In genomic region chr6:13421425-13422057, GRCh38 we compare ENCODE assay signal across 11 cellular contexts.
DNase-seq lines count a peak whose midpoint lies in the region; ATAC-seq and TF ChIP-seq lines count a peak whose summit lies in the region.
"Had no signal": no experiment of that assay in that cellular context is flagged by ENCODE, and none has a peak within 500 bp of the region (broad histone marks: within the 10 kb centered on the region; RNA-seq: fewer than 3 reads in every experiment).

No MANE protein-coding gene starts in this region.

- H3K79me1 ChIP-seq in trophoblast cell (ENCODE audit: low read length): peaks cover 23% of the 10 kb centered on the region

- H3K4me3 ChIP-seq in iPS-20b (ENCODE audit: low read length): peak overlapping the region; percentile 33; the same call in 1 of the 2 replicates
- H3K4me3 ChIP-seq in trophoblast cell (ENCODE audit: low read depth, low read length): no peak overlapping the region

- peak overlapping the region; percentile 100 for H3K27ac Mint-ChIP-seq in WTC11

- H3K18ac ChIP-seq in trophoblast cell (ENCODE audit: low read length): peak overlapping the region; percentile 76

- H2AK5ac ChIP-seq in trophoblast cell (ENCODE audit: low read length): no peak overlapping the region

- peaks cover 84% of the 10 kb centered on the region for H3K4me1 Mint-ChIP-seq in WTC11

- peak overlapping the region; percentile 68 for H2BK5ac ChIP-seq in trophoblast cell (ENCODE audit: low read depth, low read length, poor library complexity)

- H4K12ac ChIP-seq in trophoblast cell (ENCODE audit: low read depth, low read length): peak overlapping the region; percentile 58

- no peaks in the 10 kb centered on the region for H3K27me3 Mint-ChIP-seq in WTC11 (ENCODE audit: low read depth)

- H3K9me3 Mint-ChIP-seq in WTC11: no peaks in the 10 kb centered on the region

- peak overlapping the region; percentile 26; the same call in 1 of the 2 replicates for H3K9ac ChIP-seq in ES-I3 (ENCODE audit: low read depth, low read length)
- peak overlapping the region; percentile 72; the same call in 1 of the 2 replicates for H3K9ac ChIP-seq in iPS-20b (ENCODE audit: low read depth, low read length)
- no peak overlapping the region for H3K9ac ChIP-seq in trophoblast cell (ENCODE audit: low read length)

- H3K4me3 Mint-ChIP-seq in WTC11: peak overlapping the region; percentile 53

- H2AFZ ChIP-seq in trophoblast cell (ENCODE audit: insufficient read depth, low read length, poor library complexity): peak overlapping the region; percentile 55

- CTCF ChIA-PET in WTC11 (lab: Charles Lee): interaction anchor here (1.0 to 2.1 kb wide), 6 partner anchors 24 to 203 kb away, joined by 3 to 11 read pairs (median 4); partner anchors contain the start of genes GFOD1, NOL7 and SIRT5

- H2BK12ac ChIP-seq in trophoblast cell (ENCODE audit: low read length): peak overlapping the region; percentile 95

- H3K36me3 ChIP-seq in ES-I3 (ENCODE audit: insufficient read depth, low read length): no peaks in the 10 kb centered on the region
- no peaks in the 10 kb centered on the region for H3K36me3 ChIP-seq in iPS-20b (ENCODE audit: insufficient read depth, low read depth, low read length)
- H3K36me3 ChIP-seq in trophoblast cell (ENCODE audit: control insufficient read depth in 1 of 2, insufficient read depth in 2 of 2, low read length in 2 of 2): no peaks in the 10 kb centered on the region

- H3K36me3 Mint-ChIP-seq in WTC11: no peaks in the 10 kb centered on the region

- peak; percentile 18; the same call in 1 of the 2 replicates for ATAC-seq in WTC11

- H3K4me1 ChIP-seq in ES-I3 (ENCODE audit: insufficient read depth, low read length) (peaks cover 33% of the 10 kb centered on the region), iPS-20b (ENCODE audit: insufficient read depth, low read length) (peaks cover 25% of the 10 kb centered on the region), trophoblast cell (ENCODE audit: control insufficient read depth in 1 of 2, insufficient read depth in 2 of 2, low read length in 2 of 2) (peaks cover 31 to 36% of the 10 kb centered on the region in 2 experiments)

- no peak for DNase-seq in WTC11 (ENCODE audit: low spot score)
- no peak for DNase-seq in trophoblast cell
- DNase-seq in NCI-H1105 treated with DMSO at 0.1 percent for 48 hours (lab: John Stamatoyannopoulos, UW): no peak
- DNase-seq in GM20000 (ENCODE audit: low spot score): no peak
- no peak for DNase-seq in activated CD4-positive, alpha-beta T cell treated with anti-CD3 and anti-CD28 coated beads, Interleukin-2, amount 50 U/mL, for 4 hours
- DNase-seq in NCI-H1436 (lab: John Stamatoyannopoulos, UW): no peak
- DNase-seq: NCI-H510A treated with DMSO at 0.1 percent for 48 hours, SHP77 had no signal

- H4K8ac ChIP-seq in trophoblast cell (ENCODE audit: low read depth, low read length): peak overlapping the region; percentile 52

- H2BK120ac ChIP-seq in trophoblast cell (ENCODE audit: insufficient read depth, low read length, poor library complexity): peak overlapping the region; percentile 87

- H3K14ac ChIP-seq in trophoblast cell (ENCODE audit: low read length): peak overlapping the region; percentile 70

- H3K27ac ChIP-seq in iPS-20b (ENCODE audit: low read length) (peak overlapping the region; percentile 89), trophoblast cell (ENCODE audit: low read depth, low read length) (peak overlapping the region; percentile 90)
- H3K27ac ChIP-seq: epithelial cell of prostate had no signal

- WGBS in trophoblast cell (ENCODE audit: extremely low coverage, insufficient coverage, insufficient read length): 100% methylated on average over 1 of the region's 10 CpGs

- POLR2A ChIA-PET in WTC11 (lab: Charles Lee): no interaction called here

- peak overlapping the region; percentile 41 for H3K4ac ChIP-seq in trophoblast cell (ENCODE audit: low read depth, low read length)

- TF ChIP-seq CTCF in WTC11 (IDR thresholded peaks at IDR 0.05) (no peak), GM20000 (IDR thresholded peaks at IDR 0.05; ENCODE audit: extremely low read depth, missing control alignments) (no peak)

- H3K9me3 ChIP-seq in ES-I3 (ENCODE audit: control insufficient read depth, insufficient read depth, low read length) (no peaks in the 10 kb centered on the region; the same call in 1 of the 2 replicates), iPS-20b (ENCODE audit: insufficient read depth, low read depth, low read length) (no peaks in the 10 kb centered on the region), trophoblast cell (ENCODE audit: insufficient read depth, low read depth, low read length) (no peaks in the 10 kb centered on the region)

- no peak overlapping the region for H3K23ac ChIP-seq in trophoblast cell (ENCODE audit: low read length)

- no peak overlapping the region for H3K4me2 ChIP-seq in trophoblast cell (ENCODE audit: low read length)

- H3K79me2 ChIP-seq in trophoblast cell (ENCODE audit: control insufficient read depth, insufficient read depth, low read length, poor library complexity): peaks cover 2% of the 10 kb centered on the region

- H4K91ac ChIP-seq in trophoblast cell (ENCODE audit: low read depth, low read length): peak overlapping the region; percentile 84

- no peaks in the 10 kb centered on the region for H3K27me3 ChIP-seq in iPS-20b (ENCODE audit: insufficient read depth, low read length)
- no peaks in the 10 kb centered on the region for H3K27me3 ChIP-seq in trophoblast cell (ENCODE audit: insufficient read depth, low read length)

TF ChIP-seq in WTC11, 78 proteins besides CTCF, POLR2A, EP300 and RAD21:
- TF ChIP-seq E2F4 (CRISPR knock-in tag; IDR thresholded peaks at IDR 0.05; ENCODE audit: borderline replicate concordance, low read depth): no peak
- 0 out of 2 replicates have a peak, but pooled peaks have one; percentile 25 for TF ChIP-seq ZSCAN18 (CRISPR knock-in tag; IDR thresholded peaks at IDR 0.05)
